In the genomic region with DNA sequence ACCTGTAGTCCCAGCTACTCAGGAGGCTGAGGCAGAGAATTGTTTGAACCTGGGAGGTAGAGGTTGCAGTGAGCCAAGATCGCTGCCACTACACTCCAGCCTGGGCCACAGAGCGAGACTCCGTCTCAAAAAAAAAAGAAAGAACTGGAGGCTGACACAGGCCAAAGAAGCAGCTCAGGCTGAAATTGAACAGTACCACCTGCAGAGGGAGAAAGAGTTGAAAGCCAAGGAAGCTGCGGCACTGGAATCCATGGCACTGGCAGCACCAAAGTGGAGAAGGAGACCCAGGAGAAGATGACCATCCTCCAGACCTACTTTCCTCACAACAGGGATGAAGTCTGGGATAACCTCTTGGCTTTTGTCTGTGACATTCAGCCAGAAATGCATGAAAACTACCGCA, we compare ENCODE assay signal across 1 cellular context.
TF ChIP-seq lines count a peak whose summit lies in the region.

No MANE protein-coding gene starts in this region.

TF ChIP-seq in A549, 52 proteins besides CTCF, POLR2A, EP300 and RAD21:
- no peak for TF ChIP-seq ZFP36 (IDR thresholded peaks at IDR 0.05; ENCODE audit: borderline replicate concordance, partially characterized antibody)
- TF ChIP-seq MYC (IDR thresholded peaks at IDR 0.05; ENCODE audit: borderline replicate concordance, low read length), result no peak
- TF ChIP-seq RNF2 (IDR thresholded peaks at IDR 0.05; ENCODE audit: borderline replicate concordance, low read depth), result no peak
- TF ChIP-seq SREBF2 (IDR thresholded peaks at IDR 0.05), result no peak
- no peak for TF ChIP-seq TP53 (CRISPR knock-in tag; IDR thresholded peaks at IDR 0.05)
- TF ChIP-seq JUN (IDR thresholded peaks at IDR 0.05), result no peak
- no peak for TF ChIP-seq ZSCAN20 (CRISPR knock-in tag; IDR thresholded peaks at IDR 0.05)
- TF ChIP-seq NPAS2 (CRISPR knock-in tag; IDR thresholded peaks at IDR 0.05; ENCODE audit: borderline replicate concordance), result no peak
- no peak for TF ChIP-seq EHMT2 (IDR thresholded peaks at IDR 0.05; ENCODE audit: low read depth)
- TF ChIP-seq FOSB (CRISPR knock-in tag; IDR thresholded peaks at IDR 0.05), result no peak
- no peak for TF ChIP-seq SMC3 (IDR thresholded peaks at IDR 0.05)
- no peak for TF ChIP-seq CHD4 (IDR thresholded peaks at IDR 0.05; ENCODE audit: borderline replicate concordance)
- TF ChIP-seq BHLHE40 (IDR thresholded peaks at IDR 0.05; ENCODE audit: low read depth, low read length), result no peak
- no peak for TF ChIP-seq PHF8 (IDR thresholded peaks at IDR 0.05; ENCODE audit: borderline replicate concordance, low read depth)
- no peak for TF ChIP-seq HOXB5 (CRISPR knock-in tag; IDR thresholded peaks at IDR 0.05)
- no peak for TF ChIP-seq NFE2L2 (conservative IDR thresholded peaks at IDR 0.05; ENCODE audit: low read length)
- no peak for TF ChIP-seq KDM1A (IDR thresholded peaks at IDR 0.05; ENCODE audit: low read depth)
- no peak for TF ChIP-seq RARB (CRISPR knock-in tag; IDR thresholded peaks at IDR 0.05)
